30 cellular contexts compared by ENCODE assay signal in the genomic region with DNA sequence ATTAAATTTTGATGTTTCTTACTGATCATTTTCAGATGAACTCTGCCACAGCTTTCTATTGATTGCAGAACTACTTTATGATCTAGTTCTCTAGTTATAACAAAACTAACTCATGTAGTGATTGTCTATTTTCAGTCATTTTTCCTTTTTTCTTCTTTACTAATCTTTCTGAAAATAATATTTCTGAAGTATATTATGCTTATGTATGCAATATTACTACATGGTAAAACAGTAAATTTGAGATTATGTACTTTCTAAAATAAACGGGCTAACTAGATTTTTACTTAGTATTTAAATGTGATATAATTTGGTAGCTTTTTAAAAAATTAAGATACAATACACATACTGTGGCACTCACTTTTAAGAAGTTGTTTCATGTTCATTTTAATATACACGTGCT.
"Had no signal": no experiment of that assay in that cellular context is flagged by ENCODE, and none has a peak within 500 bp of the region (broad histone marks: within the 10 kb centered on the region; RNA-seq: fewer than 3 reads in every experiment).

No MANE protein-coding gene starts in this region.

- H3K9me3 Mint-ChIP-seq: activated CD4-positive, alpha-beta T cell treated with anti-CD3 and anti-CD28 coated beads, Interleukin-2, amount 10 ng/mL, durations not matched to agents 24 days and 14 days; activated T-helper 17 cell treated with anti-CD3 and anti-CD28 coated beads, Interleukin-2, amount 50 U/mL, for 72 hours had no signal

- H3K4me1 ChIP-seq: colonic mucosa, prostate gland had no signal

- ATAC-seq: activated CD4-positive, CD25-positive, alpha-beta regulatory T cell treated with anti-CD3 and anti-CD28 coated beads, Interleukin-2, amount 50 U/mL, for 24 hours; activated T-helper 17 cell treated with anti-CD3 and anti-CD28 coated beads, Interleukin-2, amount 50 U/mL, for 72 hours; body of pancreas; left colon; naive thymus-derived CD8-positive, alpha-beta T cell; pancreas had no signal

- H3K27ac Mint-ChIP-seq: activated CD4-positive, alpha-beta memory T cell treated with anti-CD3 and anti-CD28 coated beads for 36 hours; activated CD4-positive, alpha-beta T cell treated with anti-CD3 and anti-CD28 coated beads, Interleukin-2, amount 10 ng/mL, durations not matched to agents 24 days and 14 days; activated naive CD8-positive, alpha-beta T cell; activated T-helper 17 cell treated with anti-CD3 and anti-CD28 coated beads, Interleukin-2, amount 50 U/mL, for 72 hours had no signal

- H3K4me3 ChIP-seq: body of pancreas, cardiac muscle cell, colonic mucosa, esophagus squamous epithelium, pancreas, prostate gland, spleen, tibial nerve had no signal

- DNase-seq: activated CD4-positive, alpha-beta memory T cell treated with anti-CD3 and anti-CD28 coated beads for 36 hours; activated CD4-positive, alpha-beta T cell treated with anti-CD3 and anti-CD28 coated beads, Interleukin-2, amount 10 ng/mL, durations not matched to agents 24 days and 14 days; activated CD8-positive, alpha-beta memory T cell treated with anti-CD3 and anti-CD28 coated beads, Interleukin-2, amount 50 U/mL, for 4 hours; activated T-cell treated with anti-CD3 and anti-CD28 coated beads, Interleukin-2, amount 50 U/mL, for 1 hour; anterior cingulate cortex; body of pancreas; cerebellar nuclear complex; colonic mucosa; effector CD8-positive, alpha-beta T cell; esophagus squamous epithelium; head of caudate nucleus; hippocampal formation; left colon; naive thymus-derived CD8-positive, alpha-beta T cell; nucleus accumbens; pancreas; spleen; stimulated activated CD4-positive, alpha-beta T cell treated with anti-CD3 and anti-CD28 coated beads, Interleukin-2, amount 100 ng/mL, for 48 hours; stimulated activated naive CD4-positive, alpha-beta T cell treated with Interleukin-2 at 50 U/mL for 16 hours had no signal

- H3K9me3 ChIP-seq: body of pancreas, colonic mucosa, pancreas, prostate gland had no signal

- H3K27ac ChIP-seq: body of pancreas, colonic mucosa, epithelial cell of prostate, esophagus squamous epithelium, pancreas, prostate gland, VCaP had no signal

- H3K27me3 ChIP-seq: body of pancreas, cardiac muscle cell, colonic mucosa, esophagus squamous epithelium, pancreas, spleen, tibial nerve had no signal

- H3K36me3 ChIP-seq: colonic mucosa, prostate gland had no signal

- FAIRE-seq: endometrium, frontal cortex, keratinocyte, pancreas had no signal
